ENCODE assay signal across 10 cellular contexts in the genomic region with DNA sequence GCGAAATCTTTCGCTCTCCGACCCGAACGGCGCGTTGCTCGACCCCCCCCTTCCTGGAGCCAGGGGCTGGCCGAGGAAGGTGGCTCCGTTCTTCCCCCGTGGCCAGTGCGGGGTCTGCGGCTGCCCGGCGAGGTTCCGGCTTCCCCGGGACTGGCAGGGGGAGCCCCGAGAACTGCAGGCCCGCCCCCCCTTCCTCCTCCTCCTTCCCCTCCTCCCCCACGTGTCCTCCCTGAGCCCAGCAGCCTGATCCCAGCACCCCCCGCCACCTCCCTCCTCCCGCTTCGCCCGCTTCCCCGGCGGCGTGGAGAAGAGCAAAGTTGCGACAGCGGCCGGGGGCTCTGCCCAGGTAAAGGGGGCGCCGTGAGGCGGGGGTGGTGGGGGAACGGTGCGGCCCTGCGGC. TPM values are rescaled to one million over a fixed set of nuclear protein-coding genes. Genes with fewer than 3 reads are reported as not detected.
DNase-seq lines count a peak whose midpoint lies in the region; ATAC-seq and TF ChIP-seq lines count a peak whose summit lies in the region.
"Had no signal": no experiment of that assay in that cellular context is flagged by ENCODE, and none has a peak within 500 bp of the region (broad histone marks: within the 10 kb centered on the region; RNA-seq: fewer than 3 reads in every experiment).

No MANE protein-coding gene starts in this region.

- no peak for TF ChIP-seq CTCF in GM10266 (IDR thresholded peaks at IDR 0.05; ENCODE audit: control insufficient read depth, insufficient read depth, low read depth, missing control alignments)
- no peak for TF ChIP-seq CTCF in fibroblast of mammary gland (conservative IDR thresholded peaks at IDR 0.05; ENCODE audit: control insufficient read depth, insufficient read depth, low read depth, low read length)
- no peak for TF ChIP-seq CTCF in Calu3 (IDR thresholded peaks at IDR 0.05; ENCODE audit: unreplicated experiment)

- no peaks in the 10 kb centered on the region for H3K9me3 Mint-ChIP-seq in Calu3 (ENCODE audit: low read depth, unreplicated experiment)
- H3K9me3 Mint-ChIP-seq: natural killer cell treated with Interleukin-12 subunit alpha and Interleukin-12 subunit beta and Interleukin-15 and Interleukin-18, amount 100 ng/mL, for 72 hours had no signal

- peaks cover 47% of the 10 kb centered on the region for H3K27me3 Mint-ChIP-seq in Calu3 (ENCODE audit: unreplicated experiment)
- H3K27me3 Mint-ChIP-seq: natural killer cell treated with Interleukin-12 subunit alpha and Interleukin-12 subunit beta and Interleukin-15 and Interleukin-18, amount 100 ng/mL, for 72 hours had no signal

- H3K27me3 ChIP-seq in rectal smooth muscle tissue (ENCODE audit: control insufficient read depth, insufficient read depth, low read length) = no peaks in the 10 kb centered on the region

- ATAC-seq in HG02610 (IDR thresholded peaks at IDR 0.05; ENCODE audit: unreplicated experiment) (no peak), GM21423 (IDR thresholded peaks at IDR 0.05; ENCODE audit: unreplicated experiment) (no peak)

- CTCF ChIA-PET in Calu3 (lab: Charles Lee) = no interaction called here

- DNase-seq in GM10266 (ENCODE audit: extremely low spot score) = peak; percentile 59
- peak; percentile 41 for DNase-seq in T-helper 9 cell
- DNase-seq in fibroblast of mammary gland (ENCODE audit: low read depth) = no peak
- no peak for DNase-seq in GM19240 (ENCODE audit: insufficient read length, low spot score)
- DNase-seq in Calu3 = no peak
- DNase-seq: NCI-H226 had no signal

- intact Hi-C loops in Calu3 (cut with micrococcal nuclease; ENCODE audit: unreplicated experiment) = loop anchor here (10.0 kb wide), 1 partner anchor 45 kb away; no protein-coding TSS in a partner anchor

- H3K4me3 Mint-ChIP-seq in Calu3 (ENCODE audit: low read depth, unreplicated experiment) = no peak overlapping the region

- H3K4me1 ChIP-seq in rectal smooth muscle tissue (ENCODE audit: control insufficient read depth, insufficient read depth, low read length) = no peaks in the 10 kb centered on the region

- no peak overlapping the region for H3K27ac Mint-ChIP-seq in Calu3 (ENCODE audit: unreplicated experiment)
- H3K27ac Mint-ChIP-seq: natural killer cell treated with Interleukin-12 subunit alpha and Interleukin-12 subunit beta and Interleukin-15 and Interleukin-18, amount 100 ng/mL, for 72 hours had no signal

- H3K4me1 Mint-ChIP-seq in Calu3 (ENCODE audit: low read depth, unreplicated experiment) = peaks cover 7% of the 10 kb centered on the region

- H3K27ac ChIP-seq in rectal smooth muscle tissue (ENCODE audit: low read depth, low read length) = peak overlapping the region; percentile 73

- H3K36me3 Mint-ChIP-seq in Calu3 (ENCODE audit: insufficient read depth, unreplicated experiment) = no peaks in the 10 kb centered on the region
- H3K36me3 Mint-ChIP-seq: natural killer cell treated with Interleukin-12 subunit alpha and Interleukin-12 subunit beta and Interleukin-15 and Interleukin-18, amount 100 ng/mL, for 72 hours had no signal

- no peaks in the 10 kb centered on the region for H3K36me3 ChIP-seq in rectal smooth muscle tissue (ENCODE audit: control insufficient read depth, insufficient read depth, low read length)

- no peak overlapping the region for H3K9ac ChIP-seq in rectal smooth muscle tissue (ENCODE audit: low read length)

- peak overlapping the region; percentile 21 for H3K4me3 ChIP-seq in fibroblast of mammary gland (ENCODE audit: control insufficient read depth, low read depth, low read length)
- peak overlapping the region; percentile 48 for H3K4me3 ChIP-seq in rectal smooth muscle tissue (ENCODE audit: low read length)

- BruUV-seq in Calu3 (replicated peaks; lab: Mats Ljungman, UMichigan) = no TSS peak

RNA-seq across cellular contexts. Expression of a gene that starts 2.4 kb away (rescaled TPM):
- total RNA-seq in Calu3 (2022) = 6.7 and 10.1 TPM in 2 replicates

Comparison
In these comparisons a context has a peak if more than half of its experiments do, and no peak if none do; other contexts are left out.
1. DNase-seq: peak in GM10266 (single experiment) and T-helper 9 cell (single experiment); none in fibroblast of mammary gland (single experiment), GM19240 (single experiment) and Calu3 (single experiment).